8 cellular contexts compared by ENCODE assay signal in genomic region chr16:71722801-71723536, GRCh38. TPM values are rescaled to one million over a fixed set of nuclear protein-coding genes. Genes with fewer than 3 reads are reported as not detected.
DNase-seq lines count a peak whose midpoint lies in the region; ATAC-seq and TF ChIP-seq lines count a peak whose summit lies in the region.

No MANE protein-coding gene starts in this region.

- H4K20me1 ChIP-seq in fibroblast of lung (ENCODE audit: control insufficient read depth, extremely low read depth, insufficient read depth, low read length), result no peaks in the 10 kb centered on the region

- no peak for TF ChIP-seq CTCF in CD8-positive, alpha-beta T cell (IDR thresholded peaks at IDR 0.05)
- TF ChIP-seq CTCF in Panc1 (IDR thresholded peaks at IDR 0.05) (no peak), fibroblast of lung (conservative IDR thresholded peaks at IDR 0.05 in 1 of 2, IDR thresholded peaks at IDR 0.05 in 1 of 2; ENCODE audit: low read depth in 1 of 2, low read length in 2 of 2) (no peak)

- CTCF ChIA-PET in CD8-positive, alpha-beta T cell (lab: Charles Lee), result no interaction called here
- CTCF ChIA-PET in Panc1 (lab: Charles Lee), result no interaction called here

- peaks cover 3% of the 10 kb centered on the region for H3K36me3 Mint-ChIP-seq in CD8-positive, alpha-beta T cell
- peaks cover 10% of the 10 kb centered on the region for H3K36me3 Mint-ChIP-seq in activated T-helper 17 cell treated with anti-CD3 and anti-CD28 coated beads, Interleukin-2, amount 50 U/mL, for 72 hours (ENCODE audit: low read depth)
- peaks cover 0 to 4% (median 0%) of the 10 kb centered on the region in 3 donors for H3K36me3 Mint-ChIP-seq in naive thymus-derived CD8-positive, alpha-beta T cell

- H3K27ac Mint-ChIP-seq in CD8-positive, alpha-beta T cell, result peak overlapping the region; percentile 95
- H3K27ac Mint-ChIP-seq in activated T-helper 17 cell treated with anti-CD3 and anti-CD28 coated beads, Interleukin-2, amount 50 U/mL, for 72 hours, result peak overlapping the region; percentile 93
- H3K27ac Mint-ChIP-seq in naive thymus-derived CD8-positive, alpha-beta T cell, result peak overlapping the region; percentile 81 to 99 (median 94)
- H3K27ac Mint-ChIP-seq in stimulated activated naive CD8-positive, alpha-beta T cell treated with anti-CD3 and anti-CD28 coated beads, Interleukin-15, amount 100 ng/mL, for 72 hours, result peak overlapping the region; percentile 74 to 86

- H3K4me1 ChIP-seq in CD8-positive, alpha-beta T cell (ENCODE audit: insufficient read depth, low read length), result peaks cover 14% of the 10 kb centered on the region
- H3K4me1 ChIP-seq in Panc1 (ENCODE audit: control insufficient read depth, insufficient read depth, low read length), result peaks cover 8% of the 10 kb centered on the region
- no peaks in the 10 kb centered on the region for H3K4me1 ChIP-seq in fibroblast of lung (ENCODE audit: control insufficient read depth, extremely low read depth, insufficient read depth, low read length)

- peak overlapping the region; percentile 97 for H3K4me3 Mint-ChIP-seq in CD8-positive, alpha-beta T cell
- H3K4me3 Mint-ChIP-seq in activated T-helper 17 cell treated with anti-CD3 and anti-CD28 coated beads, Interleukin-2, amount 50 U/mL, for 72 hours, result peak overlapping the region; percentile 93
- H3K4me3 Mint-ChIP-seq in naive thymus-derived CD8-positive, alpha-beta T cell, result peak overlapping the region; percentile 83 to 98 (median 92)
- peak overlapping the region; percentile 89 to 96 for H3K4me3 Mint-ChIP-seq in stimulated activated naive CD8-positive, alpha-beta T cell treated with anti-CD3 and anti-CD28 coated beads, Interleukin-15, amount 100 ng/mL, for 72 hours

- H3K27ac ChIP-seq in CD8-positive, alpha-beta T cell (ENCODE audit: low read depth, low read length), result peak overlapping the region; percentile 69
- H3K27ac ChIP-seq in Panc1 (ENCODE audit: low read length) (peak overlapping the region; percentile 54), fibroblast of lung (ENCODE audit: insufficient read depth, low read length) (peak overlapping the region; percentile 58)

- H3K27me3 ChIP-seq in CD8-positive, alpha-beta T cell (ENCODE audit: insufficient read depth, low read length), result no peaks in the 10 kb centered on the region
- H3K27me3 ChIP-seq in Panc1 (ENCODE audit: control insufficient read depth, insufficient read depth, low read length) (no peaks in the 10 kb centered on the region), fibroblast of lung (ENCODE audit: control insufficient read depth, insufficient read depth, low read length) (no peaks in the 10 kb centered on the region)

- peaks cover 26% of the 10 kb centered on the region for H3K79me2 ChIP-seq in fibroblast of lung (ENCODE audit: control insufficient read depth, insufficient read depth, low read length)

- intact Hi-C loops in CD8-positive, alpha-beta T cell (cut with DNase I, micrococcal nuclease), result loop anchor here (1.0 to 10.0 kb wide), 8 partner anchors 86 to 1288 kb away; partner anchors contain the start of genes AP1G1 (in 2 of the 2), DHODH (in 2 of the 2), DHX38 (in 2 of the 2) and TXNL4B (in 2 of the 2)
- intact Hi-C loops in Panc1 (cut with micrococcal nuclease; ENCODE audit: unreplicated experiment), result no loop called here

- peak overlapping the region; percentile 96 for H2AFZ ChIP-seq in fibroblast of lung (ENCODE audit: low read length)

- ATAC-seq in CD8-positive, alpha-beta T cell, result peak; percentile 37
- ATAC-seq in GM19397 (IDR thresholded peaks at IDR 0.05; ENCODE audit: unreplicated experiment) (peak; percentile 33), HG03469 (IDR thresholded peaks at IDR 0.05; ENCODE audit: unreplicated experiment) (peak; percentile 23), Panc1 (peak; percentile 81)
- ATAC-seq in activated T-helper 17 cell treated with anti-CD3 and anti-CD28 coated beads, Interleukin-2, amount 50 U/mL, for 72 hours (replicated peaks), result peak; percentile 51
- peak; percentile 30 to 31 for ATAC-seq in naive thymus-derived CD8-positive, alpha-beta T cell
- peak; percentile 69 for ATAC-seq in stimulated activated naive CD8-positive, alpha-beta T cell treated with anti-CD3 and anti-CD28 coated beads, Interleukin-15, amount 100 ng/mL, for 72 hours

- no TSS peak for BruUV-seq in Panc1 (replicated peaks; lab: Mats Ljungman, UMichigan)

- DNase-seq in CD8-positive, alpha-beta T cell, result peak; percentile 10 to 63 (median 46)
- no peak for DNase-seq in Panc1 (ENCODE audit: low read depth, low spot score)
- peak; percentile 54 to 71 for DNase-seq in fibroblast of lung (ENCODE audit: low read depth in 2 of 2)
- DNase-seq in naive thymus-derived CD8-positive, alpha-beta T cell, result peak; percentile 21 to 69 (median 50)
- peak; percentile 62 to 64 for DNase-seq in stimulated activated naive CD8-positive, alpha-beta T cell treated with anti-CD3 and anti-CD28 coated beads, Interleukin-15, amount 100 ng/mL, for 72 hours

- no peaks in the 10 kb centered on the region for H3K9me3 ChIP-seq in CD8-positive, alpha-beta T cell (ENCODE audit: low read length)
- H3K9me3 ChIP-seq in Panc1 (ENCODE audit: control insufficient read depth, insufficient read depth, low read depth, low read length), result no peaks in the 10 kb centered on the region
- no peaks in the 10 kb centered on the region for H3K9me3 ChIP-seq in fibroblast of lung (ENCODE audit: control insufficient read depth, insufficient read depth, low read depth, low read length)

- peak overlapping the region; percentile 79 for H3K9ac ChIP-seq in fibroblast of lung (ENCODE audit: insufficient read depth, low read length)

- H3K4me2 ChIP-seq in fibroblast of lung (ENCODE audit: extremely low read depth, insufficient read depth, low read length), result peak overlapping the region; percentile 88

- H3K4me1 Mint-ChIP-seq in CD8-positive, alpha-beta T cell (ENCODE audit: low read depth), result peaks cover 15% of the 10 kb centered on the region
- H3K4me1 Mint-ChIP-seq in activated T-helper 17 cell treated with anti-CD3 and anti-CD28 coated beads, Interleukin-2, amount 50 U/mL, for 72 hours, result peaks cover 11% of the 10 kb centered on the region
- peaks cover 9 to 42% (median 18%) of the 10 kb centered on the region in 4 donors for H3K4me1 Mint-ChIP-seq in naive thymus-derived CD8-positive, alpha-beta T cell
- peaks cover 18% of the 10 kb centered on the region for H3K4me1 Mint-ChIP-seq in stimulated activated naive CD8-positive, alpha-beta T cell treated with anti-CD3 and anti-CD28 coated beads, Interleukin-15, amount 100 ng/mL, for 72 hours

- peak overlapping the region; percentile 73 for H3K4me3 ChIP-seq in CD8-positive, alpha-beta T cell (ENCODE audit: low read depth, low read length)
- H3K4me3 ChIP-seq in Panc1 (ENCODE audit: low read depth in 2 of 2, low read length in 2 of 2) (peak overlapping the region; percentile 73 to 85), fibroblast of lung (replicated peaks in 1 of 4; ENCODE audit: control extremely low read depth in 1 of 4, insufficient read depth in 1 of 4, low read depth in 3 of 4, low read length in 4 of 4) (peak overlapping the region; percentile 66 to 92 (median 90))

- no peaks in the 10 kb centered on the region for H3K9me3 Mint-ChIP-seq in CD8-positive, alpha-beta T cell
- no peaks in the 10 kb centered on the region for H3K9me3 Mint-ChIP-seq in activated T-helper 17 cell treated with anti-CD3 and anti-CD28 coated beads, Interleukin-2, amount 50 U/mL, for 72 hours
- no peaks in the 10 kb centered on the region for H3K9me3 Mint-ChIP-seq in naive thymus-derived CD8-positive, alpha-beta T cell
- no peaks in the 10 kb centered on the region for H3K9me3 Mint-ChIP-seq in stimulated activated naive CD8-positive, alpha-beta T cell treated with anti-CD3 and anti-CD28 coated beads, Interleukin-15, amount 100 ng/mL, for 72 hours

- no peaks in the 10 kb centered on the region for H3K36me3 ChIP-seq in CD8-positive, alpha-beta T cell (ENCODE audit: insufficient read depth, low read length)
- no peaks in the 10 kb centered on the region for H3K36me3 ChIP-seq in Panc1 (ENCODE audit: control insufficient read depth, insufficient read depth, low read length)
- no peaks in the 10 kb centered on the region for H3K36me3 ChIP-seq in fibroblast of lung (ENCODE audit: control insufficient read depth, insufficient read depth, low read length)

- POLR2A ChIA-PET in CD8-positive, alpha-beta T cell (lab: Charles Lee), result interaction anchor here (1.4 kb wide), 1 partner anchor 158 kb away, joined by 4 read pairs; no protein-coding TSS in a partner anchor
- POLR2A ChIA-PET in Panc1 (lab: Charles Lee), result no interaction called here
- POLR2A ChIA-PET in naive thymus-derived CD8-positive, alpha-beta T cell (lab: Charles Lee), result interaction anchor here (0.7 kb wide), 3 partner anchors 87 to 369 kb away, joined by 3 to 6 read pairs (median 3); no protein-coding TSS in a partner anchor

- no peaks in the 10 kb centered on the region for H3K27me3 Mint-ChIP-seq in CD8-positive, alpha-beta T cell (ENCODE audit: low read depth)
- H3K27me3 Mint-ChIP-seq in activated T-helper 17 cell treated with anti-CD3 and anti-CD28 coated beads, Interleukin-2, amount 50 U/mL, for 72 hours, result no peaks in the 10 kb centered on the region
- no peaks in the 10 kb centered on the region for H3K27me3 Mint-ChIP-seq in naive thymus-derived CD8-positive, alpha-beta T cell
- no peaks in the 10 kb centered on the region for H3K27me3 Mint-ChIP-seq in stimulated activated naive CD8-positive, alpha-beta T cell treated with anti-CD3 and anti-CD28 coated beads, Interleukin-15, amount 100 ng/mL, for 72 hours

- in situ Hi-C loops in Panc1 (cut with HindIII; ENCODE audit: low pct_unique_long_range_greater_than_20kb, low sequenced_read_pairs), result no loop called here

RNA-seq across cellular contexts. Expression of gene PHLPP2, which starts 1.5 kb away (rescaled TPM):
- total RNA-seq in CD8-positive, alpha-beta T cell, result 1 to 10 TPM; 6.9 to 7.0 TPM
- 13.1 TPM for total RNA-seq in Panc1 (2021; ENCODE audit: unreplicated experiment)
- polyA plus RNA-seq in Panc1 (2012; ENCODE audit: insufficient read length), result 4.8 TPM
- 1 to 10 TPM; 8.7 to 9.4 TPM for total RNA-seq in activated T-helper 17 cell treated with anti-CD3 and anti-CD28 coated beads, Interleukin-2, amount 50 U/mL, for 72 hours
- 6.9 and 9.7 TPM in 2 replicates for total RNA-seq in fibroblast of lung
- polyA plus RNA-seq in fibroblast of lung, result 12.4 and 13.2 TPM in 2 replicates
- 6.3 and 6.6 TPM in 2 replicates for polyA plus RNA-seq in fibroblast of lung (2012)
- polyA minus RNA-seq in fibroblast of lung (ENCODE audit: low replicate concordance), result 18.2 and 26.9 TPM in 2 replicates
- 10 to 100 TPM in 1 of 2 experiments, 1 to 10 TPM in 1; 9.6 to 12.4 TPM for total RNA-seq in naive thymus-derived CD8-positive, alpha-beta T cell
- 1 to 10 TPM in 1 of 3 donors, under 1 TPM in 2; 0.76 to 1.3 (median 0.95) TPM for polyA plus RNA-seq in naive thymus-derived CD8-positive, alpha-beta T cell

Comparison
In these comparisons a context has a peak if more than half of its experiments do, and no peak if none do; other contexts are left out.
1. ATAC-seq: peak in every context shown above with its lines; median percentile 81 in Panc1; 69 in stimulated activated naive CD8-positive, alpha-beta T cell treated with anti-CD3 and anti-CD28 coated beads, Interleukin-15, amount 100 ng/mL, for 72 hours; 51 in activated T-helper 17 cell treated with anti-CD3 and anti-CD28 coated beads, Interleukin-2, amount 50 U/mL, for 72 hours; 37 in CD8-positive, alpha-beta T cell; 33 in GM19397; 30 in naive thymus-derived CD8-positive, alpha-beta T cell; 23 in HG03469.